12 cellular contexts compared by ENCODE assay signal in the genomic region with DNA sequence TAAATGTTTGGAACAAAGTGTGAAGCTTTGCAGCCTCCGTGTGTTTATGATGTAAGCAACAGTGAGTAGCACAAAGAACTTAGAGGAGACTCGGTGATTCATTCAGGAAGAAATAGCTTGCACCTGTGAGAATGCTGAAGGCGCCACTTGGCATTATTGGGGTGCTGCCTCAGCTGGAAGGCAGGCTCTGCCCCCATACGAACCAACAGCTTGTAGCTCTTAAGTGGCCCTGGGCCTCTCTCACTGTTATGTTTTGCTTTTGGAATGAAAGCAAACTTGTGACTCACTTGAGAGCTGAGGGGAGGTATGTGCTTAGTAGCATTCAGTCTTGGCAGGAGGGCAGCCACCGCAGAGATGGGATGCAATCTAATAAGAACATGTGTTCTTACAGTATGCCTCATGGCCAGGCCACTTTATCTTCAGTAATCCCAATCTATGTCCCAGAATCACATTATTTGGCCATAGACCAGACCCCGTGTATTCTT.
DNase-seq lines count a peak whose midpoint lies in the region; ATAC-seq, FAIRE-seq and TF ChIP-seq lines count a peak whose summit lies in the region.
"Had no signal": no experiment of that assay in that cellular context is flagged by ENCODE, and none has a peak within 500 bp of the region (broad histone marks: within the 10 kb centered on the region; RNA-seq: fewer than 3 reads in every experiment).

No MANE protein-coding gene starts in this region.

- H3K36me3 Mint-ChIP-seq in astrocyte (ENCODE audit: low read depth, unreplicated experiment) = no peaks in the 10 kb centered on the region

- H3K79me2 ChIP-seq in astrocyte (ENCODE audit: insufficient read depth, low read length) = no peaks in the 10 kb centered on the region

- H4K20me1 ChIP-seq in astrocyte (ENCODE audit: insufficient read depth, low read length) = no peaks in the 10 kb centered on the region

- no peaks in the 10 kb centered on the region for H3K36me3 ChIP-seq in astrocyte (ENCODE audit: insufficient read depth, low read length)
- H3K36me3 ChIP-seq in thoracic aorta = no peaks in the 10 kb centered on the region

- DNase-seq in HCEC 1CT (peak; percentile 98), astrocyte (ENCODE audit: low read depth) (peak; percentile 100), iris pigment epithelial cell (ENCODE audit: low read depth) (peak; percentile 100), thoracic aorta (ENCODE audit: low spot score) (no peak), NCI-H128 (lab: John Stamatoyannopoulos, UW; ENCODE audit: unreplicated experiment) (no peak)
- no peak for DNase-seq in stimulated activated CD4-positive, alpha-beta T cell treated with anti-CD3 and anti-CD28 coated beads, Interleukin-12 subunit alpha, Interleukin-12 subunit beta, amount 100 ng/mL, for 4 hours
- DNase-seq: Kasumi-1, SIG-M5 had no signal

- peak overlapping the region; percentile 43 for H3K9ac ChIP-seq in astrocyte (ENCODE audit: low read length)

- peaks cover 22% of the 10 kb centered on the region for H3K4me1 ChIP-seq in astrocyte (ENCODE audit: insufficient read depth, low read length)
- H3K4me1 ChIP-seq in thoracic aorta (ENCODE audit: control insufficient read depth in 1 of 2, low read depth in 2 of 2) = peaks cover 11 to 27% of the 10 kb centered on the region in 2 donors

- H3K9me3 ChIP-seq in astrocyte (ENCODE audit: insufficient read depth, low read depth, low read length) (no peaks in the 10 kb centered on the region), thoracic aorta (no peaks in the 10 kb centered on the region)

- peak overlapping the region; percentile 37 for H3K4me2 ChIP-seq in astrocyte (ENCODE audit: low read length)

- H3K4me3 ChIP-seq in astrocyte (ENCODE audit: insufficient read depth, low read depth, low read length) (no peak overlapping the region), thoracic aorta (no peak overlapping the region)

- H3K27ac Mint-ChIP-seq in astrocyte (ENCODE audit: unreplicated experiment) = peak overlapping the region; percentile 44

- peaks cover 22% of the 10 kb centered on the region for H3K4me1 Mint-ChIP-seq in astrocyte (ENCODE audit: low read depth, unreplicated experiment)

- no peak overlapping the region for H2AFZ ChIP-seq in astrocyte (ENCODE audit: low read depth, low read length)

- TF ChIP-seq CTCF in astrocyte (IDR thresholded peaks at IDR 0.05; ENCODE audit: insufficient read depth, low read depth, low read length) = no peak
- TF ChIP-seq CTCF in thoracic aorta (IDR thresholded peaks at IDR 0.05) = no peak

- H3K27me3 Mint-ChIP-seq in astrocyte (ENCODE audit: low read depth, unreplicated experiment) = peaks cover 2% of the 10 kb centered on the region

- ATAC-seq in thoracic aorta (ENCODE audit: insufficient number of reproducible peaks, low FRiP score, low read depth) (peak; percentile 70), HG03442 (IDR thresholded peaks at IDR 0.05; ENCODE audit: unreplicated experiment) (no peak), HG03175 (IDR thresholded peaks at IDR 0.05; ENCODE audit: unreplicated experiment) (no peak)
- ATAC-seq: HCT116 had no signal

- FAIRE-seq in astrocyte (lab: Jason Lieb, UNC) = peak; percentile 90
- FAIRE-seq: GM12891 had no signal

- H3K4me3 Mint-ChIP-seq in astrocyte (ENCODE audit: unreplicated experiment) = no peak overlapping the region

- H3K27me3 ChIP-seq in astrocyte (ENCODE audit: insufficient read depth, low read length) = no peaks in the 10 kb centered on the region
- H3K27me3 ChIP-seq in thoracic aorta (replicated peaks; ENCODE audit: insufficient read depth) = no peaks in the 10 kb centered on the region

- H3K9me3 Mint-ChIP-seq in astrocyte (ENCODE audit: unreplicated experiment) = peaks cover 2% of the 10 kb centered on the region

- H3K27ac ChIP-seq in astrocyte (ENCODE audit: low read depth, low read length) = peak overlapping the region; percentile 63
- peak overlapping the region in 1 of 2 donors; percentile 29 for H3K27ac ChIP-seq in thoracic aorta

Comparison
In these comparisons a context has a peak if more than half of its experiments do, and no peak if none do; other contexts are left out.
1. DNase-seq: peak in HCEC 1CT (single experiment), astrocyte (single experiment) and iris pigment epithelial cell (single experiment); none in thoracic aorta (single experiment), NCI-H128 (single experiment) and stimulated activated CD4-positive, alpha-beta T cell treated with anti-CD3 and anti-CD28 coated beads, Interleukin-12 subunit alpha, Interleukin-12 subunit beta, amount 100 ng/mL, for 4 hours (single experiment).